In genomic region chr6:89350281-89351037, GRCh38 we compare ENCODE assay signal across 8 cellular contexts. TPM values are rescaled to one million over a fixed set of nuclear protein-coding genes. Genes with fewer than 3 reads are reported as not detected.
A peak's percentile ranks its signal among the peaks of the same experiment; 100 is the strongest.
DNase-seq lines count a peak whose midpoint lies in the region; ATAC-seq and TF ChIP-seq lines count a peak whose summit lies in the region.

No MANE protein-coding gene starts in this region.

- H2BK15ac ChIP-seq in mesenchymal stem cell (ENCODE audit: low read depth, poor library complexity, severe bottlenecking) = no peak overlapping the region

- WGBS in mesenchymal stem cell = 69% methylated on average over 3 of the region's 4 CpGs

- H2AK5ac ChIP-seq in mesenchymal stem cell (ENCODE audit: low read length, severe bottlenecking) = no peak overlapping the region

- peaks cover 54% of the 10 kb centered on the region for H3K4me1 Mint-ChIP-seq in CD14-positive monocyte
- peaks cover 45% of the 10 kb centered on the region for H3K4me1 Mint-ChIP-seq in activated naive CD8-positive, alpha-beta T cell treated with anti-CD3 and anti-CD28 coated beads, Interleukin-2, amount 10 ng/mL, durations not matched to agents 7 days and 5 days

- no peak for TF ChIP-seq CTCF in CD14-positive monocyte (IDR thresholded peaks at IDR 0.05)
- TF ChIP-seq CTCF in HL-60 (IDR thresholded peaks at IDR 0.05; ENCODE audit: insufficient read depth, low read length) = no peak

- no peak overlapping the region for H3K18ac ChIP-seq in mesenchymal stem cell (ENCODE audit: low read depth in 1 of 2, low read length in 2 of 2)

- no peak overlapping the region for H2BK120ac ChIP-seq in mesenchymal stem cell (ENCODE audit: low read depth, low read length)

- no peak overlapping the region for H4K8ac ChIP-seq in mesenchymal stem cell (ENCODE audit: low read length)

- no peak overlapping the region for H3K14ac ChIP-seq in mesenchymal stem cell (ENCODE audit: low read length in 2 of 2)

- H2BK5ac ChIP-seq in mesenchymal stem cell (ENCODE audit: low read depth, low read length, poor library complexity, severe bottlenecking) = no peak overlapping the region

- H2BK12ac ChIP-seq in mesenchymal stem cell (ENCODE audit: low read length in 2 of 2) = no peak overlapping the region

- H3K79me1 ChIP-seq in mesenchymal stem cell (replicated peaks; ENCODE audit: low read length, poor library complexity, severe bottlenecking) = peaks cover 5% of the 10 kb centered on the region

- peaks cover 0 to 7% (median 1%) of the 10 kb centered on the region in 3 donors for H3K27me3 Mint-ChIP-seq in CD14-positive monocyte (ENCODE audit: low read depth in 3 of 3)
- no peaks in the 10 kb centered on the region for H3K27me3 Mint-ChIP-seq in activated naive CD8-positive, alpha-beta T cell treated with anti-CD3 and anti-CD28 coated beads, Interleukin-2, amount 10 ng/mL, durations not matched to agents 7 days and 5 days

- DNase-seq in CD14-positive monocyte (ENCODE audit: low spot score) = no peak
- DNase-seq in HL-60 (ENCODE audit: low read depth in 1 of 2, low spot score in 1 of 2) = peak; percentile 54 to 76
- DNase-seq in activated naive CD8-positive, alpha-beta T cell treated with anti-CD3 and anti-CD28 coated beads, Interleukin-2, amount 10 ng/mL, durations not matched to agents 7 days and 5 days = no peak
- DNase-seq in mesenchymal stem cell = peak; percentile 37
- DNase-seq in activated gamma-delta T cell (lab: John Stamatoyannopoulos, UW) = no peak
- no peak for DNase-seq in cerebellum (ENCODE audit: low spot score)

- H3K9ac ChIP-seq in mesenchymal stem cell (ENCODE audit: low read length) = peak overlapping the region; percentile 51

- H3K27me3 ChIP-seq in HL-60 (ENCODE audit: insufficient read depth, poor library complexity, severe bottlenecking) (no peaks in the 10 kb centered on the region), mesenchymal stem cell (ENCODE audit: control insufficient read depth in 1 of 2, insufficient read depth in 1 of 2, low read length in 2 of 2) (no peaks in the 10 kb centered on the region)

- no peak overlapping the region for H4K91ac ChIP-seq in mesenchymal stem cell (ENCODE audit: low read length)

- H3K4me1 ChIP-seq in mesenchymal stem cell (ENCODE audit: control insufficient read depth, insufficient read depth, low read depth, low read length) = peaks cover 18% of the 10 kb centered on the region

- H3K4me3 Mint-ChIP-seq in CD14-positive monocyte = peak overlapping the region; percentile 94 to 95
- peak overlapping the region; percentile 96 for H3K4me3 Mint-ChIP-seq in activated naive CD8-positive, alpha-beta T cell treated with anti-CD3 and anti-CD28 coated beads, Interleukin-2, amount 10 ng/mL, durations not matched to agents 7 days and 5 days

- H3K23ac ChIP-seq in mesenchymal stem cell (ENCODE audit: low read length in 2 of 2) = no peak overlapping the region

- H3K9me3 ChIP-seq in mesenchymal stem cell (ENCODE audit: control insufficient read depth, low read length) = no peaks in the 10 kb centered on the region

- POLR2A ChIA-PET in activated naive CD8-positive, alpha-beta T cell treated with anti-CD3 and anti-CD28 coated beads, Interleukin-2, amount 10 ng/mL, durations not matched to agents 7 days and 5 days (lab: Charles Lee) = interaction anchor here (0.5 to 2.4 kb wide), 9 partner anchors 9 to 1878 kb away, joined by 3 to 12 read pairs (median 6); partner anchors contain the start of genes LYRM2, MAP3K7 and PM20D2

- H3K4ac ChIP-seq in mesenchymal stem cell (ENCODE audit: low read depth in 1 of 2, low read length in 2 of 2) = no peak overlapping the region

- H2AFZ ChIP-seq in mesenchymal stem cell (ENCODE audit: low read depth, low read length) = no peak overlapping the region

- H3K4me2 ChIP-seq in mesenchymal stem cell (ENCODE audit: low read length, poor library complexity, severe bottlenecking) = peak overlapping the region; percentile 18

- peaks cover 0 to 5% (median 0%) of the 10 kb centered on the region in 7 donors for H3K9me3 Mint-ChIP-seq in CD14-positive monocyte
- no peaks in the 10 kb centered on the region for H3K9me3 Mint-ChIP-seq in activated naive CD8-positive, alpha-beta T cell treated with anti-CD3 and anti-CD28 coated beads, Interleukin-2, amount 10 ng/mL, durations not matched to agents 7 days and 5 days

- H3K27ac ChIP-seq in HL-60 (replicated peaks) = peak overlapping the region; percentile 93
- no peak overlapping the region for H3K27ac ChIP-seq in mesenchymal stem cell (ENCODE audit: low read length, poor library complexity, severe bottlenecking)

- peaks cover 11% of the 10 kb centered on the region in 2 donors for H3K36me3 Mint-ChIP-seq in CD14-positive monocyte
- H3K36me3 Mint-ChIP-seq in activated naive CD8-positive, alpha-beta T cell treated with anti-CD3 and anti-CD28 coated beads, Interleukin-2, amount 10 ng/mL, durations not matched to agents 7 days and 5 days = peaks cover 1% of the 10 kb centered on the region

- intact Hi-C loops in CD14-positive monocyte (cut with micrococcal nuclease) = loop anchor here (10.0 kb wide), 2 partner anchors 266 to 284 kb away; partner anchors contain the start of genes PNRC1 (in 2 of the 2) and LYRM2 (in 1 of the 2)

- peak overlapping the region; percentile 94 to 98 (median 97) for H3K27ac Mint-ChIP-seq in CD14-positive monocyte
- H3K27ac Mint-ChIP-seq in activated naive CD8-positive, alpha-beta T cell treated with anti-CD3 and anti-CD28 coated beads, Interleukin-2, amount 10 ng/mL, durations not matched to agents 7 days and 5 days = peak overlapping the region; percentile 80

- H3K36me3 ChIP-seq in mesenchymal stem cell (ENCODE audit: control insufficient read depth in 1 of 2, insufficient read depth in 2 of 2, low read depth in 1 of 2, low read length in 2 of 2) = peaks cover 0 to 2% of the 10 kb centered on the region in 2 experiments

- H3K4me3 ChIP-seq in HL-60 (replicated peaks; ENCODE audit: insufficient read depth, low read length) (peak overlapping the region; percentile 65), mesenchymal stem cell (ENCODE audit: insufficient read depth in 1 of 2, low read depth in 1 of 2, low read length in 2 of 2) (peak overlapping the region in 1 of 2 experiments; percentile 94)

- peak; percentile 51 for ATAC-seq in GM19395 (IDR thresholded peaks at IDR 0.05; ENCODE audit: unreplicated experiment)
- no peak for ATAC-seq in activated naive CD8-positive, alpha-beta T cell treated with anti-CD3 and anti-CD28 coated beads, Interleukin-2, amount 10 ng/mL, durations not matched to agents 7 days and 5 days (ENCODE audit: low read depth)
- ATAC-seq in GM21367 (IDR thresholded peaks at IDR 0.05; ENCODE audit: unreplicated experiment) = no peak

RNA-seq across cellular contexts. Expression of gene UBE2J1, which starts 2.1 kb away (rescaled TPM):
- 10 to 100 TPM; 44.8 to 80.5 TPM for polyA plus RNA-seq in CD14-positive monocyte
- total RNA-seq in activated naive CD8-positive, alpha-beta T cell treated with anti-CD3 and anti-CD28 coated beads, Interleukin-2, amount 10 ng/mL, durations not matched to agents 7 days and 5 days = 10 to 100 TPM; 26.5 to 27.9 TPM
- 57.8 TPM for polyA plus RNA-seq in mesenchymal stem cell (2013, experiment 1 of 2)
- 59.2 TPM for polyA plus RNA-seq in mesenchymal stem cell (2013, experiment 2 of 2)
- total RNA-seq in cerebellum = 38.4 TPM

RNA-seq across cellular contexts. Expression of gene GABRR2, which starts 35.4 kb away (rescaled TPM):
- polyA plus RNA-seq in CD14-positive monocyte = not detected
- under 1 TPM; 0.74 to 0.75 TPM for total RNA-seq in activated naive CD8-positive, alpha-beta T cell treated with anti-CD3 and anti-CD28 coated beads, Interleukin-2, amount 10 ng/mL, durations not matched to agents 7 days and 5 days
- polyA plus RNA-seq in mesenchymal stem cell (2013, experiment 1 of 2) = 0.14 TPM
- 0.11 TPM for polyA plus RNA-seq in mesenchymal stem cell (2013, experiment 2 of 2)
- total RNA-seq in cerebellum = 0.45 TPM

Comparison
In these comparisons a context has a peak if more than half of its experiments do, and no peak if none do; other contexts are left out.
1. DNase-seq: peak in HL-60 (2 of 2) and mesenchymal stem cell (single experiment); none in CD14-positive monocyte (single experiment), activated naive CD8-positive, alpha-beta T cell treated with anti-CD3 and anti-CD28 coated beads, Interleukin-2, amount 10 ng/mL, durations not matched to agents 7 days and 5 days (single experiment), activated gamma-delta T cell (single experiment) and cerebellum (single experiment).